2 cellular contexts compared by ENCODE assay signal in genomic region chr22:20010307-20011122, GRCh38.
TF ChIP-seq lines count a peak whose summit lies in the region.

No MANE protein-coding gene starts in this region.

TF ChIP-seq in HEK293, 187 proteins besides CTCF, POLR2A, EP300 and RAD21:
- TF ChIP-seq GLIS1 (tag by site-specific recombination; IDR thresholded peaks at IDR 0.05) (peak; percentile 83), EGR2 (tag by site-specific recombination; IDR thresholded peaks at IDR 0.05; ENCODE audit: low read depth) (0 out of 2 replicates have a peak, but pooled peaks have one; percentile 28), ZIC2 (tag by site-specific recombination; IDR thresholded peaks at IDR 0.05) (peak; percentile 46; the same call in 1 of the 2 replicates), ZXDB (tag by site-specific recombination; IDR thresholded peaks at IDR 0.05) (no peak), ZNF366 (tag by site-specific recombination; conservative IDR thresholded peaks at IDR 0.05) (no peak), ZNF610 (tag by site-specific recombination; IDR thresholded peaks at IDR 0.05; ENCODE audit: borderline replicate concordance) (no peak), ZNF624 (tag by site-specific recombination; IDR thresholded peaks at IDR 0.05) (no peak)
TF ChIP-seq in HEK293: peak in this region for 3.

TF ChIP-seq in H1, 55 proteins besides CTCF, POLR2A, EP300 and RAD21:
- no peak for TF ChIP-seq MAFK (IDR thresholded peaks at IDR 0.05; ENCODE audit: low read depth, low read length)
- TF ChIP-seq SP1 (IDR thresholded peaks at IDR 0.05; ENCODE audit: low read depth, low read length), result no peak
- 0 out of 2 replicates have a peak, but pooled peaks have one; percentile 17 for TF ChIP-seq E2F6 (IDR thresholded peaks at IDR 0.05)
